In the genomic region with DNA sequence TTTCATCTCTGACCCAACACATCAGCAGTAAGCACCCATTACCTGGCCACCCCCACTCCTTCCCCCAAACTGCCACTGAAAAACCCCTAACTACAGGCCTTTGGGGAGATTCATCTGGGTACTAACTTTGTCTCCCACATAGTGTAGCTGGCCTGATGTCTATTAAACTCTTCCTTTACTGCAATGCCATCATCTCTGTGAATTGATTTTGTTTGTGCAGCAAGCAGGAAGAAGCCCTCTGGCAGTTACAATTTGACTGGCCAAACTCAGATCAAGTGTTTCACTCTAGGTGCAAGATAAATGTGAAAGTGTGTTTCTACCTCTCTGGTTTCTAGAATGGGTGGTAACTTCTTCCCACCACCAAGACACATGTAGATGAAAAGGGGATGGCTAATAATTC, we compare ENCODE assay signal across 18 cellular contexts.
DNase-seq lines count a peak whose midpoint lies in the region; ATAC-seq, FAIRE-seq and TF ChIP-seq lines count a peak whose summit lies in the region.
"Had no signal": no experiment of that assay in that cellular context is flagged by ENCODE, and none has a peak within 500 bp of the region (broad histone marks: within the 10 kb centered on the region; RNA-seq: fewer than 3 reads in every experiment).

No MANE protein-coding gene starts in this region.

- H3K4me1 ChIP-seq in HUES48 (ENCODE audit: control insufficient read depth, insufficient read depth, low read length) = peaks cover 51% of the 10 kb centered on the region
- H3K4me1 ChIP-seq: prostate gland, testis had no signal

- no peak overlapping the region; the same call in 1 of the 2 replicates for H3K9ac ChIP-seq in HUES48 (ENCODE audit: low read depth, low read length)

- no peak for FAIRE-seq in H54 (lab: Jason Lieb, UNC)
- FAIRE-seq: endometrium, G401.6, RCC 7860, TTC549 had no signal

- DNase-seq in NCI-H2081 (lab: John Stamatoyannopoulos, UW) (no peak), NCI-H128 (lab: John Stamatoyannopoulos, UW; ENCODE audit: unreplicated experiment) (no peak), H54 (ENCODE audit: insufficient read length, low spot score) (no peak)
- DNase-seq in effector CD4-positive, alpha-beta T cell = no peak
- DNase-seq: activated T-cell treated with anti-CD3 and anti-CD28 coated beads, Interleukin-2, amount 50 U/mL, for 4 hours; hippocampal formation; Kasumi-1; mesenchymal stem cell; testis had no signal

- no peaks in the 10 kb centered on the region for H3K9me3 ChIP-seq in HUES48 (ENCODE audit: control insufficient read depth, insufficient read depth, low read length)
- H3K9me3 ChIP-seq: prostate gland, testis had no signal

- H3K27ac ChIP-seq in HUES48 (ENCODE audit: low read depth, low read length) = peak overlapping the region; percentile 60
- H3K27ac ChIP-seq: prostate gland, testis had no signal

- H3K27me3 ChIP-seq in HUES48 (ENCODE audit: control insufficient read depth, insufficient read depth, low read length) = no peaks in the 10 kb centered on the region
- H3K27me3 ChIP-seq: testis had no signal

- peak overlapping the region; percentile 40 for H3K4me3 ChIP-seq in HUES48 (ENCODE audit: low read depth, low read length)
- H3K4me3 ChIP-seq: prostate gland, testis had no signal

- no peak for TF ChIP-seq POLR2A in H54 (IDR thresholded peaks at IDR 0.05; ENCODE audit: low read depth, low read length)

- ATAC-seq in GM18499 (IDR thresholded peaks at IDR 0.05; ENCODE audit: insufficient read depth, unreplicated experiment) = peak; percentile 42
- ATAC-seq in GM19463 (IDR thresholded peaks at IDR 0.05; ENCODE audit: unreplicated experiment) = peak; percentile 50
- ATAC-seq in HG02885 (IDR thresholded peaks at IDR 0.05; ENCODE audit: poor library complexity, unreplicated experiment) = peak; percentile 71
- ATAC-seq: activated T-cell treated with anti-CD3 and anti-CD28 coated beads, Interleukin-2, amount 50 U/mL, for 4 hours had no signal

- no peaks in the 10 kb centered on the region for H3K36me3 ChIP-seq in HUES48 (ENCODE audit: control insufficient read depth, insufficient read depth, low read length)
- H3K36me3 ChIP-seq: prostate gland had no signal
